Comparison of ENCODE assay signal across 8 cellular contexts in the genomic region with DNA sequence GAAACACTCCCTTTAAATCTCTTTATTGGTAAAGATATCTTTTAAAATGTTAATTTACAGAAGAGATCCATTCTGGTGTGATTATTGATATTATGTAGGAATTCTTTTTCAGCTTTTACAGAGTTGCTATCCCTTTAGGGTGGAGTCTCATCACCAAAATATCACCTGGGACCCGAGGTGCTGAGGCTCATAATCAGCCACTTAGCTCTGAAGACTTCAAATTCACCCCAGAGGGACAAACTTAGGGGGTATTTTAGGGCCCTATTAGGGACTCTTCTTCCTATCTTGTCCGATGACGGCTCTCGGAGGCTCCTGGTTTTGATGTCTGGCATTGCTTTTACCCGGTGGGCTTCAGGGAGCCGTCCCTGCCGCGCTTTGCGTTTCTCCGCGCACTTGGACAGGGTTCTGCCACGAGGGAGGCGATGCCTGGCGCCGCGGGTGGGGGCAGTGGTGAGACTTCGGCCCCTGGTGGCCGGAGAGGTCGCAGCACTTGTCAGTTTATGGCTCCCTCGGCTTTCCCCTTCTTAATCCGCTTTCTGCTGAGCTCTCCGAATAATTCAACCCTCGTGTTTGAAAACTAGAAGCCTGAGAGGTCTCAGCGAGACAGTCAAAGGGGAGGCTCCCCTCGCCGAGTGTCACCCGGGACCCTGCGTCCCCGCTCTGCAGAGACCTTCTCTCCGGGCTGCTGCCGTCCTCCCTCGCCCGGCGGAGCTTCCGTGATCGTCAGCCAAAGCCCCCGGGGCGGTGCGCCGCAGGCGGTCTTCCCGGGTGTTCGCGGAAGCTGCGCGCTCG. TPM values are rescaled to one million over a fixed set of nuclear protein-coding genes. Genes with fewer than 3 reads are reported as not detected.
DNase-seq lines count a peak whose midpoint lies in the region; ATAC-seq and TF ChIP-seq lines count a peak whose summit lies in the region.

No MANE protein-coding gene starts in this region.

- no peaks in the 10 kb centered on the region for H3K9me3 ChIP-seq in CD8-positive, alpha-beta memory T cell (ENCODE audit: low read length)
- no peaks in the 10 kb centered on the region for H3K9me3 ChIP-seq in thoracic aorta

- H3K27me3 ChIP-seq in CD8-positive, alpha-beta memory T cell (ENCODE audit: insufficient read depth, low read length, poor library complexity, severe bottlenecking): no peaks in the 10 kb centered on the region
- no peaks in the 10 kb centered on the region for H3K27me3 ChIP-seq in thoracic aorta (replicated peaks; ENCODE audit: insufficient read depth)

- peak overlapping the region; percentile 51 for H3K27ac ChIP-seq in CD8-positive, alpha-beta memory T cell (ENCODE audit: low read depth, low read length)
- H3K27ac ChIP-seq in thoracic aorta: peak overlapping the region; percentile 35 to 77

- POLR2A ChIA-PET in CD8-positive, alpha-beta memory T cell (lab: Charles Lee): interaction anchor here (0.6 kb wide), 1 partner anchor 114 kb away, joined by 5 read pairs; no protein-coding TSS in a partner anchor

- peak overlapping the region in 6 of 8 donors; percentile 51 to 97 (median 90) for H3K27ac Mint-ChIP-seq in CD8-positive, alpha-beta memory T cell
- H3K27ac Mint-ChIP-seq in activated naive CD4-positive, alpha-beta T cell treated with anti-CD3 and anti-CD28 coated beads for 36 hours: no peak overlapping the region
- no peak overlapping the region for H3K27ac Mint-ChIP-seq in glutamatergic neuron (ENCODE audit: unreplicated experiment)
- H3K27ac Mint-ChIP-seq in osteocyte (ENCODE audit: unreplicated experiment): no peak overlapping the region

- TF ChIP-seq CTCF in glutamatergic neuron (IDR thresholded peaks at IDR 0.05; ENCODE audit: partially characterized antibody, unreplicated experiment) (peak; percentile 88), osteocyte (IDR thresholded peaks at IDR 0.05) (peak; percentile 85), thoracic aorta (IDR thresholded peaks at IDR 0.05) (peak; percentile 97)

- peak overlapping the region; percentile 66 for H3K4me3 ChIP-seq in CD8-positive, alpha-beta memory T cell (ENCODE audit: low read length)
- H3K4me3 ChIP-seq in thoracic aorta: peak overlapping the region; percentile 72

- H3K4me1 Mint-ChIP-seq in CD8-positive, alpha-beta memory T cell: peaks cover 4 to 8% (median 6%) of the 10 kb centered on the region in 3 donors
- peaks cover 2% of the 10 kb centered on the region for H3K4me1 Mint-ChIP-seq in activated naive CD4-positive, alpha-beta T cell treated with anti-CD3 and anti-CD28 coated beads for 36 hours (ENCODE audit: low read depth)
- peaks cover 9% of the 10 kb centered on the region for H3K4me1 Mint-ChIP-seq in glutamatergic neuron (ENCODE audit: low read depth, unreplicated experiment)
- H3K4me1 Mint-ChIP-seq in osteocyte (ENCODE audit: unreplicated experiment): peaks cover 13% of the 10 kb centered on the region

- DNase-seq in CD8-positive, alpha-beta memory T cell: peak; percentile 27 to 76 (median 63)
- peak; percentile 76 for DNase-seq in activated naive CD4-positive, alpha-beta T cell treated with anti-CD3 and anti-CD28 coated beads for 36 hours
- DNase-seq in glutamatergic neuron (peak; percentile 86), osteocyte (ENCODE audit: extremely low spot score, unreplicated experiment) (peak; percentile 91), thoracic aorta (ENCODE audit: low spot score) (peak; percentile 28)

- H3K4me3 Mint-ChIP-seq in CD8-positive, alpha-beta memory T cell: peak overlapping the region; percentile 89 to 95 (median 92)
- H3K4me3 Mint-ChIP-seq in activated naive CD4-positive, alpha-beta T cell treated with anti-CD3 and anti-CD28 coated beads for 36 hours: peak overlapping the region; percentile 75
- H3K4me3 Mint-ChIP-seq in glutamatergic neuron (ENCODE audit: unreplicated experiment): peak overlapping the region; percentile 87
- peak overlapping the region; percentile 82 for H3K4me3 Mint-ChIP-seq in osteocyte (ENCODE audit: unreplicated experiment)

- peaks cover 0 to 1% (median 0%) of the 10 kb centered on the region in 3 donors for H3K36me3 Mint-ChIP-seq in CD8-positive, alpha-beta memory T cell
- H3K36me3 Mint-ChIP-seq in activated naive CD4-positive, alpha-beta T cell treated with anti-CD3 and anti-CD28 coated beads for 36 hours (ENCODE audit: low read depth): no peaks in the 10 kb centered on the region
- H3K36me3 Mint-ChIP-seq in glutamatergic neuron (ENCODE audit: unreplicated experiment) (no peaks in the 10 kb centered on the region), osteocyte (ENCODE audit: unreplicated experiment) (no peaks in the 10 kb centered on the region)

- TF ChIP-seq POLR2A in Raji (IDR thresholded peaks at IDR 0.05; ENCODE audit: insufficient read depth, low read depth, low read length): 0 out of 2 replicates have a peak, but pooled peaks have one; percentile 14

- intact Hi-C loops in activated naive CD4-positive, alpha-beta T cell treated with anti-CD3 and anti-CD28 coated beads for 36 hours (cut with micrococcal nuclease): loop anchor here (1.0 to 2.0 kb wide), 3 partner anchors 21 to 366 kb away; no protein-coding TSS in a partner anchor

- no peaks in the 10 kb centered on the region for H3K4me1 ChIP-seq in CD8-positive, alpha-beta memory T cell (ENCODE audit: insufficient read depth, low read length)
- H3K4me1 ChIP-seq in thoracic aorta (ENCODE audit: control insufficient read depth in 1 of 2, low read depth in 2 of 2): peaks cover 0 to 20% of the 10 kb centered on the region in 2 donors

- ATAC-seq in GM19328 (IDR thresholded peaks at IDR 0.05; ENCODE audit: unreplicated experiment) (peak; percentile 97), HG03442 (IDR thresholded peaks at IDR 0.05; ENCODE audit: unreplicated experiment) (peak; percentile 98), thoracic aorta (ENCODE audit: insufficient number of reproducible peaks, low FRiP score, low read depth) (peak; percentile 64)

- no peaks in the 10 kb centered on the region for H3K36me3 ChIP-seq in CD8-positive, alpha-beta memory T cell (ENCODE audit: insufficient read depth, low read length)
- H3K36me3 ChIP-seq in thoracic aorta: no peaks in the 10 kb centered on the region

- no peaks in the 10 kb centered on the region for H3K9me3 Mint-ChIP-seq in CD8-positive, alpha-beta memory T cell
- no peaks in the 10 kb centered on the region for H3K9me3 Mint-ChIP-seq in activated naive CD4-positive, alpha-beta T cell treated with anti-CD3 and anti-CD28 coated beads for 36 hours
- no peaks in the 10 kb centered on the region for H3K9me3 Mint-ChIP-seq in glutamatergic neuron (ENCODE audit: unreplicated experiment)
- H3K9me3 Mint-ChIP-seq in osteocyte (ENCODE audit: unreplicated experiment): no peaks in the 10 kb centered on the region

- H3K27me3 Mint-ChIP-seq in CD8-positive, alpha-beta memory T cell: peaks cover 0 to 19% of the 10 kb centered on the region in 2 donors
- no peaks in the 10 kb centered on the region for H3K27me3 Mint-ChIP-seq in activated naive CD4-positive, alpha-beta T cell treated with anti-CD3 and anti-CD28 coated beads for 36 hours (ENCODE audit: low read depth)
- peaks cover 2% of the 10 kb centered on the region for H3K27me3 Mint-ChIP-seq in glutamatergic neuron (ENCODE audit: unreplicated experiment)
- no peaks in the 10 kb centered on the region for H3K27me3 Mint-ChIP-seq in osteocyte (ENCODE audit: unreplicated experiment)

- CTCF ChIA-PET in CD8-positive, alpha-beta memory T cell (lab: Charles Lee): interaction anchor here (0.5 to 3.8 kb wide), 25 partner anchors 8 to 952 kb away, joined by 3 to 26 read pairs (median 4); partner anchors contain the start of gene RBM20
- CTCF ChIA-PET in activated naive CD4-positive, alpha-beta T cell treated with anti-CD3 and anti-CD28 coated beads for 36 hours (lab: Charles Lee): interaction anchor here (0.6 to 2.9 kb wide), 28 partner anchors 9 to 445 kb away, joined by 3 to 24 read pairs (median 5); partner anchors contain the start of genes ADRA2A, RBM20 and SMC3

RNA-seq across cellular contexts. Expression of gene RBM20, which starts 27.8 kb away (rescaled TPM):
- total RNA-seq in CD8-positive, alpha-beta memory T cell: under 1 TPM; 0.07 to 0.09 TPM
- polyA plus RNA-seq in CD8-positive, alpha-beta memory T cell: not detected
- under 1 TPM; 0.40 to 0.50 TPM for total RNA-seq in activated naive CD4-positive, alpha-beta T cell treated with anti-CD3 and anti-CD28 coated beads for 36 hours
- total RNA-seq in glutamatergic neuron (ENCODE audit: unreplicated experiment) (5.8 TPM), osteocyte (1.6 and 2.3 TPM in 2 replicates), thoracic aorta (10 to 100 TPM in 1 of 2 donors, 1 to 10 TPM in 1; 7.8 to 13.9 TPM)

Comparison
In these comparisons a context has a peak if more than half of its experiments do, and no peak if none do; other contexts are left out.
1. Peak in every context shown above with its lines: DNase-seq, ATAC-seq, H3K4me3 ChIP-seq and H3K27ac ChIP-seq.
2. DNase-seq: peak in every context shown above with its lines; median percentile 91 in osteocyte; 86 in glutamatergic neuron; 76 in activated naive CD4-positive, alpha-beta T cell treated with anti-CD3 and anti-CD28 coated beads for 36 hours; 63 in CD8-positive, alpha-beta memory T cell; 28 in thoracic aorta.
3. H3K27ac Mint-ChIP-seq: peak in CD8-positive, alpha-beta memory T cell (6 of 8); none in activated naive CD4-positive, alpha-beta T cell treated with anti-CD3 and anti-CD28 coated beads for 36 hours (single experiment), glutamatergic neuron (single experiment) and osteocyte (single experiment).